In genomic region chr9:114058688-114059046, GRCh38 we compare ENCODE assay signal across 1 cellular context.
A peak's percentile ranks its signal among the peaks of the same experiment; 100 is the strongest.
TF ChIP-seq lines count a peak whose summit lies in the region.

No MANE protein-coding gene starts in this region.

TF ChIP-seq in HepG2, 621 proteins besides CTCF, POLR2A, EP300 and RAD21 (continued from another document and continues in another):
- TF ChIP-seq, protein P1, sequence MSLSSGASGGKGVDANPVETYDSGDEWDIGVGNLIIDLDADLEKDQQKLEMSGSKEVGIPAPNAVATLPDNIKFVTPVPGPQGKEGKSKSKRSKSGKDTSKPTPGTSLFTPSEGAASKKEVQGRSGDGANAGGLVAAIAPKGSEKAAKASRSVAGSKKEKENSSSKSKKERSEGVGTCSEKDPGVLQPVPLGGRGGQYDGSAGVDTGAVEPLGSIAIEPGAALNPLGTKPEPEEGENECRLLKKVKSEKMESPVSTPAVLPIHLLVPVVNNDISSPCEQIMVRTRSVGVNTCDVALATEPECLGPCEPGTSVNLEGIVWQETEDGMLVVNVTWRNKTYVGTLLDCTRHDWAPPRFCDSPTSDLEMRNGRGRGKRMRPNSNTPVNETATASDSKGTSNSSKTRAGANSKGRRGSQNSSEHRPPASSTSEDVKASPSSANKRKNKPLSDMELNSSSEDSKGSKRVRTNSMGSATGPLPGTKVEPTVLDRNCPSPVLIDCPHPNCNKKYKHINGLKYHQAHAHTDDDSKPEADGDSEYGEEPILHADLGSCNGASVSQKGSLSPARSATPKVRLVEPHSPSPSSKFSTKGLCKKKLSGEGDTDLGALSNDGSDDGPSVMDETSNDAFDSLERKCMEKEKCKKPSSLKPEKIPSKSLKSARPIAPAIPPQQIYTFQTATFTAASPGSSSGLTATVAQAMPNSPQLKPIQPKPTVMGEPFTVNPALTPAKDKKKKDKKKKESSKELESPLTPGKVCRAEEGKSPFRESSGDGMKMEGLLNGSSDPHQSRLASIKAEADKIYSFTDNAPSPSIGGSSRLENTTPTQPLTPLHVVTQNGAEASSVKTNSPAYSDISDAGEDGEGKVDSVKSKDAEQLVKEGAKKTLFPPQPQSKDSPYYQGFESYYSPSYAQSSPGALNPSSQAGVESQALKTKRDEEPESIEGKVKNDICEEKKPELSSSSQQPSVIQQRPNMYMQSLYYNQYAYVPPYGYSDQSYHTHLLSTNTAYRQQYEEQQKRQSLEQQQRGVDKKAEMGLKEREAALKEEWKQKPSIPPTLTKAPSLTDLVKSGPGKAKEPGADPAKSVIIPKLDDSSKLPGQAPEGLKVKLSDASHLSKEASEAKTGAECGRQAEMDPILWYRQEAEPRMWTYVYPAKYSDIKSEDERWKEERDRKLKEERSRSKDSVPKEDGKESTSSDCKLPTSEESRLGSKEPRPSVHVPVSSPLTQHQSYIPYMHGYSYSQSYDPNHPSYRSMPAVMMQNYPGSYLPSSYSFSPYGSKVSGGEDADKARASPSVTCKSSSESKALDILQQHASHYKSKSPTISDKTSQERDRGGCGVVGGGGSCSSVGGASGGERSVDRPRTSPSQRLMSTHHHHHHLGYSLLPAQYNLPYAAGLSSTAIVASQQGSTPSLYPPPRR (CRISPR knock-in tag; IDR thresholded peaks at IDR 0.05; ENCODE audit: borderline replicate concordance) = peak; percentile 37; the same call in 1 of the 2 replicates
- TF ChIP-seq ZNF83 (CRISPR knock-in tag; IDR thresholded peaks at IDR 0.05; ENCODE audit: borderline replicate concordance) = no peak
- no peak for TF ChIP-seq DR1 (CRISPR knock-in tag; IDR thresholded peaks at IDR 0.05)
- TF ChIP-seq RELA (CRISPR knock-in tag; IDR thresholded peaks at IDR 0.05) = no peak
- TF ChIP-seq, protein P2, sequence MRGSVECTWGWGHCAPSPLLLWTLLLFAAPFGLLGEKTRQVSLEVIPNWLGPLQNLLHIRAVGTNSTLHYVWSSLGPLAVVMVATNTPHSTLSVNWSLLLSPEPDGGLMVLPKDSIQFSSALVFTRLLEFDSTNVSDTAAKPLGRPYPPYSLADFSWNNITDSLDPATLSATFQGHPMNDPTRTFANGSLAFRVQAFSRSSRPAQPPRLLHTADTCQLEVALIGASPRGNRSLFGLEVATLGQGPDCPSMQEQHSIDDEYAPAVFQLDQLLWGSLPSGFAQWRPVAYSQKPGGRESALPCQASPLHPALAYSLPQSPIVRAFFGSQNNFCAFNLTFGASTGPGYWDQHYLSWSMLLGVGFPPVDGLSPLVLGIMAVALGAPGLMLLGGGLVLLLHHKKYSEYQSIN (CRISPR knock-in tag; IDR thresholded peaks at IDR 0.05; ENCODE audit: borderline replicate concordance) = no peak
- TF ChIP-seq GATAD2A (CRISPR knock-in tag; IDR thresholded peaks at IDR 0.05) = 0 out of 2 replicates have a peak, but pooled peaks have one; percentile 29
- TF ChIP-seq LCORL (IDR thresholded peaks at IDR 0.05) = no peak
- peak; percentile 22; the same call in 1 of the 2 replicates for TF ChIP-seq LCORL (CRISPR knock-in tag; IDR thresholded peaks at IDR 0.05)
- TF ChIP-seq RBM22 (optimal IDR thresholded peaks at IDR 0.05; ENCODE audit: low read length) = no peak
- no peak for TF ChIP-seq ZNF879 (CRISPR knock-in tag; IDR thresholded peaks at IDR 0.05)
- no peak for TF ChIP-seq ZFP36 (IDR thresholded peaks at IDR 0.05; ENCODE audit: borderline replicate concordance, low read depth, low read length, partially characterized antibody)
- no peak; the same call in 1 of the 2 replicates for TF ChIP-seq ZFP36L1 (CRISPR knock-in tag; IDR thresholded peaks at IDR 0.05)
- no peak for TF ChIP-seq ZNF784 (CRISPR knock-in tag; IDR thresholded peaks at IDR 0.05; ENCODE audit: borderline replicate concordance)
- TF ChIP-seq JUNB (CRISPR knock-in tag; IDR thresholded peaks at IDR 0.05; ENCODE audit: borderline replicate concordance) = peak; percentile 27; the same call in 1 of the 2 replicates
- 0 out of 2 replicates have a peak, but pooled peaks have one; percentile 34 for TF ChIP-seq RFXAP (CRISPR knock-in tag; IDR thresholded peaks at IDR 0.05; ENCODE audit: borderline replicate concordance)
- 0 out of 2 replicates have a peak, but pooled peaks have one; percentile 34 for TF ChIP-seq ZNF317 (CRISPR knock-in tag; IDR thresholded peaks at IDR 0.05)
- TF ChIP-seq TFDP1 (CRISPR knock-in tag; IDR thresholded peaks at IDR 0.05; ENCODE audit: borderline replicate concordance) = peak; percentile 72
- TF ChIP-seq RARA (CRISPR knock-in tag; IDR thresholded peaks at IDR 0.05) = no peak
- TF ChIP-seq ZNF660 (CRISPR knock-in tag; IDR thresholded peaks at IDR 0.05; ENCODE audit: borderline replicate concordance, low read depth) = no peak
- no peak for TF ChIP-seq CSRNP1 (CRISPR knock-in tag; IDR thresholded peaks at IDR 0.05)
- peak; percentile 75 for TF ChIP-seq SOX5 (CRISPR knock-in tag; IDR thresholded peaks at IDR 0.05; ENCODE audit: borderline replicate concordance)
- TF ChIP-seq ZNF766 (CRISPR knock-in tag; IDR thresholded peaks at IDR 0.05; ENCODE audit: borderline replicate concordance) = no peak
- TF ChIP-seq ELF3 (CRISPR knock-in tag; IDR thresholded peaks at IDR 0.05) = no peak
- 0 out of 2 replicates have a peak, but pooled peaks have one; percentile 46 for TF ChIP-seq ZNF343 (CRISPR knock-in tag; IDR thresholded peaks at IDR 0.05)
- TF ChIP-seq ZNF761 (CRISPR knock-in tag; conservative IDR thresholded peaks at IDR 0.05) = 0 out of 2 replicates have a peak, but pooled peaks have one; percentile 50
- TF ChIP-seq AHR (CRISPR knock-in tag; IDR thresholded peaks at IDR 0.05) = no peak
- no peak for TF ChIP-seq TRIM24 (CRISPR knock-in tag; IDR thresholded peaks at IDR 0.05)
- no peak for TF ChIP-seq KDM2A (CRISPR knock-in tag; IDR thresholded peaks at IDR 0.05; ENCODE audit: borderline replicate concordance, low read depth)
- TF ChIP-seq ZNF350 (CRISPR knock-in tag; IDR thresholded peaks at IDR 0.05; ENCODE audit: borderline replicate concordance, low read depth) = no peak
- TF ChIP-seq BHLHE40 (IDR thresholded peaks at IDR 0.05; ENCODE audit: low read length) = peak; percentile 67
- TF ChIP-seq NR0B2 (CRISPR knock-in tag; IDR thresholded peaks at IDR 0.05) = no peak
- TF ChIP-seq ATF5 (CRISPR knock-in tag; IDR thresholded peaks at IDR 0.05; ENCODE audit: low read depth) = 0 out of 2 replicates have a peak, but pooled peaks have one; percentile 46
- TF ChIP-seq ZNF224 (CRISPR knock-in tag; IDR thresholded peaks at IDR 0.05) = 0 out of 2 replicates have a peak, but pooled peaks have one; percentile 31
- no peak for TF ChIP-seq SP5 (CRISPR knock-in tag; IDR thresholded peaks at IDR 0.05; ENCODE audit: borderline replicate concordance, low read depth)
- no peak for TF ChIP-seq ZSCAN25 (CRISPR knock-in tag; IDR thresholded peaks at IDR 0.05)
- 0 out of 2 replicates have a peak, but pooled peaks have one; percentile 40 for TF ChIP-seq SNAI1 (CRISPR knock-in tag; IDR thresholded peaks at IDR 0.05; ENCODE audit: borderline replicate concordance)
- no peak for TF ChIP-seq HNF4A (CRISPR knock-in tag; IDR thresholded peaks at IDR 0.05)
- TF ChIP-seq ZNF552 (CRISPR knock-in tag; IDR thresholded peaks at IDR 0.05; ENCODE audit: borderline replicate concordance) = no peak; the same call in 1 of the 2 replicates
- peak; percentile 35 for TF ChIP-seq ZFX (CRISPR knock-in tag; IDR thresholded peaks at IDR 0.05; ENCODE audit: low read depth)
- TF ChIP-seq ERF (CRISPR knock-in tag; IDR thresholded peaks at IDR 0.05) = no peak; the same call in 1 of the 2 replicates
- TF ChIP-seq RBFOX2 (IDR thresholded peaks at IDR 0.05; ENCODE audit: low read depth, low read length) = no peak
- TF ChIP-seq ZNF562 (CRISPR knock-in tag; IDR thresholded peaks at IDR 0.05; ENCODE audit: borderline replicate concordance) = no peak
- peak; percentile 75; the same call in 1 of the 2 replicates for TF ChIP-seq ZNF543 (CRISPR knock-in tag; IDR thresholded peaks at IDR 0.05)
- TF ChIP-seq ZNF251 (CRISPR knock-in tag; IDR thresholded peaks at IDR 0.05) = no peak
- no peak for TF ChIP-seq YY1 (IDR thresholded peaks at IDR 0.05; ENCODE audit: insufficient read depth, insufficient replicate concordance, low read depth, low read length)
- TF ChIP-seq KMT2B (CRISPR knock-in tag; IDR thresholded peaks at IDR 0.05) = no peak
- no peak for TF ChIP-seq ZKSCAN5 (CRISPR knock-in tag; IDR thresholded peaks at IDR 0.05)
- TF ChIP-seq PITX1 (CRISPR knock-in tag; IDR thresholded peaks at IDR 0.05) = no peak
- TF ChIP-seq SALL1 (CRISPR knock-in tag; IDR thresholded peaks at IDR 0.05) = peak; percentile 57; the same call in 1 of the 2 replicates
- TF ChIP-seq, protein P3, sequence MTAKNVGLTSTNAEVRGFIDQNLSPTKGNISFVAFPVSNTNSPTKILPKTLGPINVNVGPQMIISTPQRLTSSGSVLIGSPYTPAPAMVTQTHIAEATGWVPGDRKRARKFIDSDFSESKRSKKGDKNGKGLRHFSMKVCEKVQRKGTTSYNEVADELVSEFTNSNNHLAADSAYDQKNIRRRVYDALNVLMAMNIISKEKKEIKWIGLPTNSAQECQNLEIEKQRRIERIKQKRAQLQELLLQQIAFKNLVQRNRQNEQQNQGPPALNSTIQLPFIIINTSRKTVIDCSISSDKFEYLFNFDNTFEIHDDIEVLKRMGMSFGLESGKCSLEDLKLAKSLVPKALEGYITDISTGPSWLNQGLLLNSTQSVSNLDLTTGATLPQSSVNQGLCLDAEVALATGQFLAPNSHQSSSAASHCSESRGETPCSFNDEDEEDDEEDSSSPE (CRISPR knock-in tag; IDR thresholded peaks at IDR 0.05) = peak; percentile 32; the same call in 1 of the 2 replicates
- TF ChIP-seq ARNTL (CRISPR knock-in tag; IDR thresholded peaks at IDR 0.05) = peak; percentile 57; the same call in 1 of the 2 replicates
- TF ChIP-seq, protein P4, sequence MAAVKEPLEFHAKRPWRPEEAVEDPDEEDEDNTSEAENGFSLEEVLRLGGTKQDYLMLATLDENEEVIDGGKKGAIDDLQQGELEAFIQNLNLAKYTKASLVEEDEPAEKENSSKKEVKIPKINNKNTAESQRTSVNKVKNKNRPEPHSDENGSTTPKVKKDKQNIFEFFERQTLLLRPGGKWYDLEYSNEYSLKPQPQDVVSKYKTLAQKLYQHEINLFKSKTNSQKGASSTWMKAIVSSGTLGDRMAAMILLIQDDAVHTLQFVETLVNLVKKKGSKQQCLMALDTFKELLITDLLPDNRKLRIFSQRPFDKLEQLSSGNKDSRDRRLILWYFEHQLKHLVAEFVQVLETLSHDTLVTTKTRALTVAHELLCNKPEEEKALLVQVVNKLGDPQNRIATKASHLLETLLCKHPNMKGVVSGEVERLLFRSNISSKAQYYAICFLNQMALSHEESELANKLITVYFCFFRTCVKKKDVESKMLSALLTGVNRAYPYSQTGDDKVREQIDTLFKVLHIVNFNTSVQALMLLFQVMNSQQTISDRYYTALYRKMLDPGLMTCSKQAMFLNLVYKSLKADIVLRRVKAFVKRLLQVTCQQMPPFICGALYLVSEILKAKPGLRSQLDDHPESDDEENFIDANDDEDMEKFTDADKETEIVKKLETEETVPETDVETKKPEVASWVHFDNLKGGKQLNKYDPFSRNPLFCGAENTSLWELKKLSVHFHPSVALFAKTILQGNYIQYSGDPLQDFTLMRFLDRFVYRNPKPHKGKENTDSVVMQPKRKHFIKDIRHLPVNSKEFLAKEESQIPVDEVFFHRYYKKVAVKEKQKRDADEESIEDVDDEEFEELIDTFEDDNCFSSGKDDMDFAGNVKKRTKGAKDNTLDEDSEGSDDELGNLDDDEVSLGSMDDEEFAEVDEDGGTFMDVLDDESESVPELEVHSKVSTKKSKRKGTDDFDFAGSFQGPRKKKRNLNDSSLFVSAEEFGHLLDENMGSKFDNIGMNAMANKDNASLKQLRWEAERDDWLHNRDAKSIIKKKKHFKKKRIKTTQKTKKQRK (IDR thresholded peaks at IDR 0.05; ENCODE audit: low read length) = no peak
- no peak for TF ChIP-seq CREM (IDR thresholded peaks at IDR 0.05)
- no peak for TF ChIP-seq CREM (CRISPR knock-in tag; IDR thresholded peaks at IDR 0.05)
- no peak for TF ChIP-seq ZNF329 (CRISPR knock-in tag; IDR thresholded peaks at IDR 0.05; ENCODE audit: low read depth)
- no peak for TF ChIP-seq PLRG1 (conservative IDR thresholded peaks at IDR 0.05)
- TF ChIP-seq MXI1 (IDR thresholded peaks at IDR 0.05; ENCODE audit: borderline replicate concordance, low read depth, low read length) = no peak
